In the genomic region with DNA sequence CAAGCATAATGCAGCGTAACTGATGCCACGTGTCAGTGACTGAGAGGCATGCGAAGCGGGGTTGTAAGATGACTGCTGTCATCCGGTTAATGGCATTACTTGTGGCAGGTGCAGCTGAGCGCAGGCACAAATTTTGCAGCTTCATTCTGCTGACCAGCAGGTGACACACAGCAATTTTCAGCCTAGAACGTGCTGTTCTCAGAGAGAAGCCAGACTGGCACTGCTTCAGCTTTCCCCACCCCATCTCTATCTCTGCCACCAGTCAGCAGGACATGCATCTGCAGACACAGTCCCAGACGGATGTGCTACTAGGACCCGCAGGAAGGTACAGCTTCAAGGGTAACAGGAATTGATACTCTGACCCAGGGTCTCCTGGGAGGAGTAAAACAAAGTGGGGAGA, we compare ENCODE assay signal across 18 cellular contexts.
A peak's percentile ranks its signal among the peaks of the same experiment; 100 is the strongest.
DNase-seq lines count a peak whose midpoint lies in the region; ATAC-seq and TF ChIP-seq lines count a peak whose summit lies in the region.
"Had no signal": no experiment of that assay in that cellular context is flagged by ENCODE, and none has a peak within 500 bp of the region (broad histone marks: within the 10 kb centered on the region; RNA-seq: fewer than 3 reads in every experiment).

No MANE protein-coding gene starts in this region.

- POLR2A ChIA-PET in MCF 10A (lab: Yijun Ruan, JAX) = no interaction called here

- H3K27me3 ChIP-seq in BLaER1 (no peaks in the 10 kb centered on the region), osteoblast (ENCODE audit: insufficient read depth, low read length) (no peaks in the 10 kb centered on the region), mesendoderm (ENCODE audit: insufficient read depth, low read length, poor library complexity) (no peaks in the 10 kb centered on the region)

- peaks cover 37% of the 10 kb centered on the region for H3K36me3 ChIP-seq in BLaER1
- no peaks in the 10 kb centered on the region for H3K36me3 ChIP-seq in osteoblast (ENCODE audit: insufficient read depth, low read length)
- no peaks in the 10 kb centered on the region for H3K36me3 ChIP-seq in mesendoderm (ENCODE audit: control insufficient read depth, insufficient read depth, low read length)

- H3K27ac Mint-ChIP-seq in MCF 10A (ENCODE audit: low read depth, unreplicated experiment) = no peak overlapping the region
- H3K27ac Mint-ChIP-seq: H9 had no signal

- TF ChIP-seq CTCF in osteoblast (IDR thresholded peaks at IDR 0.05; ENCODE audit: extremely low read depth, low read depth, low read length) (no peak), MCF 10A (IDR thresholded peaks at IDR 0.05; ENCODE audit: unreplicated experiment) (no peak)

- no peak overlapping the region for H2AFZ ChIP-seq in osteoblast (ENCODE audit: low read length)

- DNase-seq in LHCN-M2 (ENCODE audit: low read depth) = peak; percentile 19
- peak; percentile 82 for DNase-seq in cerebellar cortex (ENCODE audit: low spot score)
- peak; percentile 54 for DNase-seq in osteoblast (ENCODE audit: insufficient read length, low spot score, missing footprints)
- no peak for DNase-seq in mesendoderm
- no peak for DNase-seq in MCF 10A (ENCODE audit: unreplicated experiment)
- DNase-seq: H9, IMR-90, Karpas-422, NCI-H1105 treated with DMSO at 0.1 percent for 48 hours, NCI-H1694 treated with DMSO at 0.1 percent for 48 hours, NCI-H2107, NCI-H2227 treated with DMSO at 0.1 percent for 48 hours, NCI-H524 treated with DMSO at 0.1 percent for 48 hours had no signal

- H3K79me1 ChIP-seq in mesendoderm (ENCODE audit: low read length) = no peaks in the 10 kb centered on the region

- intact Hi-C loops in MCF 10A (cut with micrococcal nuclease) = no loop called here

- H3K4me1 ChIP-seq in BLaER1 (peaks cover 15% of the 10 kb centered on the region), osteoblast (ENCODE audit: insufficient read depth, low read length) (peaks cover 10% of the 10 kb centered on the region), mesendoderm (ENCODE audit: control insufficient read depth, low read depth, low read length) (no peaks in the 10 kb centered on the region)

- peak overlapping the region; percentile 45 for H3K4me2 ChIP-seq in BLaER1
- no peak overlapping the region for H3K4me2 ChIP-seq in osteoblast (ENCODE audit: insufficient read depth, low read length)
- no peak overlapping the region for H3K4me2 ChIP-seq in mesendoderm (ENCODE audit: low read length)

- no peak overlapping the region for H3K18ac ChIP-seq in mesendoderm (ENCODE audit: low read length)

- no peak overlapping the region for H3K23ac ChIP-seq in mesendoderm (ENCODE audit: low read length)

- H3K4me1 Mint-ChIP-seq in MCF 10A (ENCODE audit: insufficient read depth, unreplicated experiment) = no peaks in the 10 kb centered on the region
- H3K4me1 Mint-ChIP-seq: CD14-positive monocyte had no signal

- no peak overlapping the region for H2BK5ac ChIP-seq in mesendoderm (ENCODE audit: low read length)

- H3K36me3 Mint-ChIP-seq in MCF 10A (ENCODE audit: insufficient read depth, unreplicated experiment) = no peaks in the 10 kb centered on the region

- no peak overlapping the region for H4K8ac ChIP-seq in mesendoderm (ENCODE audit: low read depth, low read length)

- H3K4ac ChIP-seq in mesendoderm (ENCODE audit: low read depth, low read length) = no peak overlapping the region

- CTCF ChIA-PET in MCF 10A (lab: Yijun Ruan, JAX) = interaction anchor here (0.8 to 0.9 kb wide), 2 partner anchors 9 to 246 kb away, joined by 3 read pairs; no protein-coding TSS in a partner anchor

- no peak overlapping the region for H2BK120ac ChIP-seq in mesendoderm (ENCODE audit: low read depth, low read length)

- no peak overlapping the region for H3K4me3 ChIP-seq in BLaER1
- no peak overlapping the region for H3K4me3 ChIP-seq in osteoblast (ENCODE audit: insufficient read depth, low read length)
- no peak overlapping the region for H3K4me3 ChIP-seq in mesendoderm (ENCODE audit: low read length)
- H3K4me3 ChIP-seq: SK-N-MC had no signal

- no peak overlapping the region for H4K5ac ChIP-seq in mesendoderm (ENCODE audit: low read length)

- H3K9ac ChIP-seq in BLaER1 (no peak overlapping the region), mesendoderm (ENCODE audit: low read length) (no peak overlapping the region)

- BruUV-seq in MCF 10A (replicated peaks; lab: Mats Ljungman, UMichigan) = no TSS peak

- no peak overlapping the region for H3K4me3 Mint-ChIP-seq in MCF 10A (ENCODE audit: unreplicated experiment)
- H3K4me3 Mint-ChIP-seq: CD14-positive monocyte, H9 had no signal

- no CpG with 5 or more reads among the region's 9 CpGs for WGBS in mesendoderm (ENCODE audit: extremely low coverage, insufficient coverage, low lambda C conversion rate)

- H2AK5ac ChIP-seq in mesendoderm (ENCODE audit: low read length) = no peak overlapping the region

- ATAC-seq in HG02571 (IDR thresholded peaks at IDR 0.05; ENCODE audit: unreplicated experiment) = no peak
- ATAC-seq: Panc1 had no signal

- H3K56ac ChIP-seq in mesendoderm (ENCODE audit: low read length) = no peak overlapping the region

- H3K27me3 Mint-ChIP-seq in MCF 10A (ENCODE audit: insufficient read depth, unreplicated experiment) = no peaks in the 10 kb centered on the region

- no peaks in the 10 kb centered on the region for H4K20me1 ChIP-seq in BLaER1
- H4K20me1 ChIP-seq in osteoblast (ENCODE audit: insufficient read depth, low read length) = no peaks in the 10 kb centered on the region

- H2BK15ac ChIP-seq in mesendoderm (replicated peaks; ENCODE audit: low read depth) = no peak overlapping the region

- no peak overlapping the region for H3K27ac ChIP-seq in BLaER1
- H3K27ac ChIP-seq in osteoblast (ENCODE audit: low read depth, low read length) = no peak overlapping the region
- no peak overlapping the region for H3K27ac ChIP-seq in mesendoderm (ENCODE audit: low read depth, low read length)
- H3K27ac ChIP-seq: SK-N-MC had no signal

- no peaks in the 10 kb centered on the region for H3K9me3 Mint-ChIP-seq in MCF 10A (ENCODE audit: unreplicated experiment)
- H3K9me3 Mint-ChIP-seq: H9 had no signal

- H3K9me3 ChIP-seq in BLaER1 = no peaks in the 10 kb centered on the region
- H3K9me3 ChIP-seq in osteoblast (ENCODE audit: low read depth, low read length) = no peaks in the 10 kb centered on the region

- no peaks in the 10 kb centered on the region for H3K79me2 ChIP-seq in osteoblast (ENCODE audit: insufficient read depth, low read length)
- H3K79me2 ChIP-seq in mesendoderm (ENCODE audit: control insufficient read depth, insufficient read depth, low read length) = no peaks in the 10 kb centered on the region

Comparison
In these comparisons a context has a peak if more than half of its experiments do, and no peak if none do; other contexts are left out.
1. DNase-seq: peak in LHCN-M2 (single experiment), cerebellar cortex (single experiment) and osteoblast (single experiment); none in mesendoderm (single experiment) and MCF 10A (single experiment).